Comparison of ENCODE assay signal across 18 cellular contexts in genomic region chr20:14800743-14801425, GRCh38.
DNase-seq lines count a peak whose midpoint lies in the region; ATAC-seq, FAIRE-seq and TF ChIP-seq lines count a peak whose summit lies in the region.
"Had no signal": no experiment of that assay in that cellular context is flagged by ENCODE, and none has a peak within 500 bp of the region (broad histone marks: within the 10 kb centered on the region; RNA-seq: fewer than 3 reads in every experiment).

No MANE protein-coding gene starts in this region.

- H3K27me3 Mint-ChIP-seq in WTC11 (ENCODE audit: low read depth) = no peaks in the 10 kb centered on the region
- H3K27me3 Mint-ChIP-seq: CD4-positive, CD25-positive, alpha-beta regulatory T cell had no signal

- peaks cover 8% of the 10 kb centered on the region for H3K4me1 Mint-ChIP-seq in WTC11
- H3K4me1 Mint-ChIP-seq: CD4-positive, CD25-positive, alpha-beta regulatory T cell had no signal

- POLR2A ChIA-PET in WTC11 (lab: Charles Lee) = no interaction called here

- CTCF ChIA-PET in WTC11 (lab: Charles Lee) = no interaction called here

- no peak for FAIRE-seq in D721Med (lab: Jason Lieb, UNC)
- FAIRE-seq: GM19239, H1 had no signal

- TF ChIP-seq CTCF in WTC11 (IDR thresholded peaks at IDR 0.05) (no peak), D721Med (IDR thresholded peaks at IDR 0.05; ENCODE audit: insufficient read depth, missing control alignments) (no peak)

- H3K4me3 Mint-ChIP-seq in WTC11 = no peak overlapping the region
- H3K4me3 Mint-ChIP-seq: CD4-positive, CD25-positive, alpha-beta regulatory T cell; CD8-positive, alpha-beta T cell had no signal

- H3K27ac Mint-ChIP-seq in WTC11 = no peak overlapping the region
- H3K27ac Mint-ChIP-seq: CD4-positive, CD25-positive, alpha-beta regulatory T cell; CD8-positive, alpha-beta T cell had no signal

- H3K9me3 Mint-ChIP-seq in WTC11 = peaks cover 2% of the 10 kb centered on the region; the same call in 1 of the 2 replicates
- H3K9me3 Mint-ChIP-seq: CD8-positive, alpha-beta T cell had no signal

- ATAC-seq in SK-N-SH treated with all-trans-retinoic acid at 6 μM for 48 hours (no peak; the same call in 2 of the 3 replicates), WTC11 (no peak)
- ATAC-seq: CD8-positive, alpha-beta T cell; HCT116 had no signal

- DNase-seq in NCI-H69 (lab: John Stamatoyannopoulos, UW) (peak; percentile 79), retina (peak; percentile 52), WTC11 (ENCODE audit: low spot score) (no peak), NCI-H1417 treated with DMSO at 0.1 percent for 48 hours (lab: John Stamatoyannopoulos, UW) (no peak), D721Med (ENCODE audit: insufficient read length, low spot score) (no peak)
- DNase-seq: Caco-2; CD4-positive, CD25-positive, alpha-beta regulatory T cell; CD8-positive, alpha-beta T cell; DMS 273 treated with DMSO at 0.1 percent for 48 hours; DMS79; EL; GDM1; GM23248; H7 had no signal

- 0 out of 2 replicates have a peak, but pooled peaks cover under 1% of the 10 kb centered on the region for H3K36me3 Mint-ChIP-seq in WTC11
- H3K36me3 Mint-ChIP-seq: CD8-positive, alpha-beta T cell had no signal

TF ChIP-seq in SK-N-SH treated with all-trans-retinoic acid at 6 μM for 48 hours, 23 proteins besides CTCF, POLR2A, EP300 and RAD21:
- TF ChIP-seq TCF4 (CRISPR knock-in tag; IDR thresholded peaks at IDR 0.05; ENCODE audit: borderline replicate concordance) = peak; percentile 68; the same call in 1 of the 2 replicates
- TF ChIP-seq TSHZ2 (CRISPR knock-in tag; IDR thresholded peaks at IDR 0.05) = no peak

TF ChIP-seq in WTC11, 78 proteins besides CTCF, POLR2A, EP300 and RAD21 (continues in another document):
- no peak for TF ChIP-seq JAZF1 (CRISPR knock-in tag; IDR thresholded peaks at IDR 0.05)
- no peak for TF ChIP-seq ZNF281 (CRISPR knock-in tag; IDR thresholded peaks at IDR 0.05)
- no peak for TF ChIP-seq PREB (CRISPR knock-in tag; IDR thresholded peaks at IDR 0.05; ENCODE audit: borderline replicate concordance)
- no peak for TF ChIP-seq AFF4 (CRISPR knock-in tag; IDR thresholded peaks at IDR 0.05; ENCODE audit: borderline replicate concordance)
- no peak for TF ChIP-seq TCF7 (CRISPR knock-in tag; IDR thresholded peaks at IDR 0.05; ENCODE audit: low read depth)
- TF ChIP-seq FOXP1 (CRISPR knock-in tag; IDR thresholded peaks at IDR 0.05; ENCODE audit: borderline replicate concordance) = no peak
- no peak for TF ChIP-seq ZBTB43 (CRISPR knock-in tag; IDR thresholded peaks at IDR 0.05)
- TF ChIP-seq OVOL2 (CRISPR knock-in tag; IDR thresholded peaks at IDR 0.05; ENCODE audit: borderline replicate concordance) = no peak
- TF ChIP-seq USF1 (CRISPR knock-in tag; IDR thresholded peaks at IDR 0.05) = no peak
- no peak for TF ChIP-seq FOXK1 (CRISPR knock-in tag; IDR thresholded peaks at IDR 0.05)
- TF ChIP-seq RORB (CRISPR knock-in tag; IDR thresholded peaks at IDR 0.05) = no peak
- no peak for TF ChIP-seq GRHL2 (CRISPR knock-in tag; IDR thresholded peaks at IDR 0.05; ENCODE audit: insufficient replicate concordance, severe bottlenecking)
- TF ChIP-seq SOX15 (CRISPR knock-in tag; IDR thresholded peaks at IDR 0.05) = no peak
- no peak for TF ChIP-seq ZNF416 (CRISPR knock-in tag; IDR thresholded peaks at IDR 0.05)
- TF ChIP-seq STAT6 (CRISPR knock-in tag; conservative IDR thresholded peaks at IDR 0.05; ENCODE audit: low read depth) = no peak
- no peak for TF ChIP-seq TEAD4 (CRISPR knock-in tag; IDR thresholded peaks at IDR 0.05)

Comparison
In these comparisons a context has a peak if more than half of its experiments do, and no peak if none do; other contexts are left out.
1. DNase-seq: peak in NCI-H69 (single experiment) and retina (single experiment); none in WTC11 (single experiment), NCI-H1417 treated with DMSO at 0.1 percent for 48 hours (single experiment) and D721Med (single experiment).